Comparison of ENCODE assay signal across 16 cellular contexts in genomic region chr1:204449631-204450280, GRCh38. TPM values are rescaled to one million over a fixed set of nuclear protein-coding genes. Genes with fewer than 3 reads are reported as not detected.
A peak's percentile ranks its signal among the peaks of the same experiment; 100 is the strongest.
DNase-seq lines count a peak whose midpoint lies in the region; ATAC-seq, FAIRE-seq and TF ChIP-seq lines count a peak whose summit lies in the region.
"Had no signal": no experiment of that assay in that cellular context is flagged by ENCODE, and none has a peak within 500 bp of the region (broad histone marks: within the 10 kb centered on the region; RNA-seq: fewer than 3 reads in every experiment).

No MANE protein-coding gene starts in this region.

- WGBS in H1 (ENCODE audit: extremely low coverage in 1 of 2, insufficient coverage in 1 of 2, insufficient read length in 1 of 2, insufficient replicate concordance in 2 of 2, low coverage in 1 of 2, low lambda C conversion rate in 2 of 2, missing lambda C conversion rate in 1 of 2), 2 experiments = 86% methylated on average over 9 of the region's 9 CpGs; no CpG with 5 or more reads in 1 of the 2 experiments
- WGBS in mammary epithelial cell (ENCODE audit: low coverage, missing lambda C conversion rate) = 79% methylated on average over 8 of the region's 9 CpGs

- H2AK5ac ChIP-seq in H1 (ENCODE audit: low read depth, low read length) = no peak overlapping the region

- H3K9ac ChIP-seq in BLaER1 treated with 17β-estradiol and CSF1 and Interleukin-3, amounts not matched to agents 10 nM and 100 nM = no peak overlapping the region
- H3K9ac ChIP-seq in HCT116 (ENCODE audit: low read length) (no peak overlapping the region), H1 (replicated peaks in 1 of 4; ENCODE audit: extremely low read depth in 1 of 4, low read depth in 3 of 4, low read length in 3 of 4) (no peak overlapping the region), mammary epithelial cell (ENCODE audit: insufficient read depth, low read length) (no peak overlapping the region)

- H3K4me2 ChIP-seq in BLaER1 treated with 17β-estradiol and CSF1 and Interleukin-3, amounts not matched to agents 10 nM and 100 nM = peak overlapping the region; percentile 44 to 90 (median 81); a peak in 21 of 22 replicates
- H3K4me2 ChIP-seq in HCT116 (ENCODE audit: low read length) (peak overlapping the region; percentile 47; the same call in 1 of the 2 replicates), H1 (ENCODE audit: insufficient read depth in 1 of 2, low read depth in 2 of 2, low read length in 2 of 2) (no peak overlapping the region), mammary epithelial cell (ENCODE audit: insufficient read depth, low read depth, low read length) (no peak overlapping the region)

- no peak overlapping the region for H3K4ac ChIP-seq in H1 (replicated peaks; ENCODE audit: insufficient read length, low read depth, low read length)

- H2AFZ ChIP-seq in HCT116 (ENCODE audit: low read depth, low read length, poor library complexity, severe bottlenecking) (no peak overlapping the region), H1 (ENCODE audit: low read length) (no peak overlapping the region), mammary epithelial cell (ENCODE audit: low read depth, low read length) (no peak overlapping the region)

- intact Hi-C loops in HCT116 (cut with micrococcal nuclease) (loop anchor here (5.0 kb wide), 1 partner anchor 358 kb away; no protein-coding TSS in a partner anchor), gastrocnemius medialis (cut with DNase I; ENCODE audit: low total_unique reads) (no loop called here), mammary epithelial cell (cut with micrococcal nuclease) (loop anchor here (2.0 kb wide), 1 partner anchor 29 kb away; no protein-coding TSS in a partner anchor)

- 0 out of 2 replicates have a peak overlapping the region, but pooled peaks have one; percentile 33 for H2BK12ac ChIP-seq in H1 (ENCODE audit: low read depth, low read length)

- H3K27ac ChIP-seq in BLaER1 treated with 17β-estradiol and CSF1 and Interleukin-3, amounts not matched to agents 10 nM and 100 nM = peak overlapping the region in 8 of 11 experiments; percentile 26 to 74 (median 58); a peak in 12 of 22 replicates
- H3K27ac ChIP-seq in HCT116 (ENCODE audit: low read depth, low read length) = no peak overlapping the region
- H3K27ac ChIP-seq in H1 (ENCODE audit: low read depth, low read length) = no peak overlapping the region
- H3K27ac ChIP-seq in gastrocnemius medialis = peak overlapping the region; percentile 90 to 98 (median 94)
- no peak overlapping the region for H3K27ac ChIP-seq in mammary epithelial cell (ENCODE audit: insufficient read depth, low read depth, low read length)

- no peaks in the 10 kb centered on the region for H3K27me3 ChIP-seq in BLaER1 treated with 17β-estradiol and CSF1 and Interleukin-3, amounts not matched to agents 10 nM and 100 nM
- H3K27me3 ChIP-seq in HCT116 (ENCODE audit: insufficient read depth, low read length) (no peaks in the 10 kb centered on the region), H1 (replicated peaks in 1 of 4; ENCODE audit: control insufficient read depth in 3 of 4, extremely low read depth in 1 of 4, insufficient read depth in 3 of 4, low read length in 3 of 4) (no peaks in the 10 kb centered on the region), gastrocnemius medialis (no peaks in the 10 kb centered on the region), mammary epithelial cell (ENCODE audit: insufficient read depth, low read length) (no peaks in the 10 kb centered on the region)
- H3K27me3 ChIP-seq: esophagus muscularis mucosa, tibial nerve had no signal

- TF ChIP-seq EP300 in H1 (IDR thresholded peaks at IDR 0.05; ENCODE audit: borderline replicate concordance in 1 of 2, low read depth in 2 of 2, low read length in 2 of 2) = no peak

- no peaks in the 10 kb centered on the region for H3K9me2 ChIP-seq in HCT116 (ENCODE audit: insufficient read depth)

- H3K79me2 ChIP-seq in HCT116 (ENCODE audit: insufficient read depth, low read length) = no peaks in the 10 kb centered on the region
- H3K79me2 ChIP-seq in H1 (ENCODE audit: control insufficient read depth in 1 of 2, insufficient read depth in 2 of 2, low read length in 2 of 2) = no peaks in the 10 kb centered on the region
- H3K79me2 ChIP-seq in mammary epithelial cell (ENCODE audit: insufficient read depth, low read length) = no peaks in the 10 kb centered on the region

- BruUV-seq in HCT116 (replicated peaks; lab: Mats Ljungman, UMichigan) = TSS peak; percentile 31
- no TSS peak for BruUV-seq in mammary epithelial cell (replicated peaks; lab: Mats Ljungman, UMichigan)

- no peak overlapping the region for H4K5ac ChIP-seq in H1 (ENCODE audit: insufficient read length, low read depth, low read length)

- peak overlapping the region; percentile 15; the same call in 1 of the 2 replicates for H2BK20ac ChIP-seq in H1 (ENCODE audit: low read length)

- no peaks in the 10 kb centered on the region for H3K9me3 ChIP-seq in BLaER1 treated with 17β-estradiol and CSF1 and Interleukin-3, amounts not matched to agents 10 nM and 100 nM (replicated peaks in 1 of 11)
- no peaks in the 10 kb centered on the region for H3K9me3 ChIP-seq in HCT116 (ENCODE audit: control insufficient read depth in 1 of 2, insufficient read depth in 1 of 2, low read depth in 1 of 2, low read length in 2 of 2)
- H3K9me3 ChIP-seq in H1 (ENCODE audit: insufficient read depth in 2 of 2, low read depth in 1 of 2, low read length in 1 of 2) = no peaks in the 10 kb centered on the region; a peak in 1 of 4 replicates
- H3K9me3 ChIP-seq in gastrocnemius medialis = no peaks in the 10 kb centered on the region
- no peaks in the 10 kb centered on the region for H3K9me3 ChIP-seq in mammary epithelial cell (replicated peaks; ENCODE audit: insufficient read depth, low read length)
- H3K9me3 ChIP-seq: esophagus muscularis mucosa, tibial nerve had no signal

- dilution Hi-C loops in mammary epithelial cell (cut with HindIII; ENCODE audit: low sequenced_read_pairs) = loop anchor here (5.0 kb wide), 1 partner anchor 47 kb away; no protein-coding TSS in a partner anchor

- RAD21 ChIA-PET in HCT116 (lab: Charles Lee; ENCODE audit: low non-redundant PET in 1 of 2, low total read pairs in 2 of 2, uncharacterized antibody in 2 of 2, unreplicated experiment in 2 of 2) = no interaction called here

- H2BK15ac ChIP-seq in H1 (ENCODE audit: low read length) = no peak overlapping the region

- in situ Hi-C loops in gastrocnemius medialis (cut with MboI; ENCODE audit: low sequenced_read_pairs in 4 of 4) (loop anchor here in 3 of 4 donors (5.0 kb wide), 1 partner anchor 53 kb away; no protein-coding TSS in a partner anchor), mammary epithelial cell (cut with MboI; ENCODE audit: low sequenced_read_pairs in 2 of 2) (no loop called here)

- no peak overlapping the region for H2BK120ac ChIP-seq in H1 (replicated peaks; ENCODE audit: low read depth, low read length)

- DNase-seq in HCT116 (ENCODE audit: low read depth, low spot score) = no peak
- no peak for DNase-seq in H1 (ENCODE audit: low read depth in 1 of 2, low spot score in 2 of 2)
- peak in 1 of 2 donors; percentile 61 for DNase-seq in gastrocnemius medialis
- DNase-seq in glomerular visceral epithelial cell (ENCODE audit: extremely low spot score) = no peak
- DNase-seq in mammary epithelial cell = no peak
- DNase-seq: activated gamma-delta T cell; NCI-H1092 treated with DMSO at 0.1 percent for 48 hours; nephron progenitor cell; stimulated activated CD4-positive, alpha-beta T cell treated with anti-CD3 and anti-CD28 coated beads, Interleukin-1b, Interleukin-23, amount 100 ng/mL, for 48 hours had no signal

- ATAC-seq in HCT116 (no peak), gastrocnemius medialis (peak in 1 of 2 donors; percentile 6), GM18907 (IDR thresholded peaks at IDR 0.05; ENCODE audit: unreplicated experiment) (no peak), HG03159 (IDR thresholded peaks at IDR 0.05; ENCODE audit: unreplicated experiment) (no peak)

- H4K20me1 ChIP-seq in BLaER1 treated with 17β-estradiol and CSF1 and Interleukin-3, amounts not matched to agents 10 nM and 100 nM = peaks cover 0 to 6% (median 0%) of the 10 kb centered on the region in 11 experiments; a peak in 4 of 22 replicates
- no peaks in the 10 kb centered on the region for H4K20me1 ChIP-seq in HCT116 (ENCODE audit: insufficient read depth)
- peaks cover 0 to 2% of the 10 kb centered on the region in 2 experiments for H4K20me1 ChIP-seq in H1 (replicated peaks in 1 of 2; ENCODE audit: control insufficient read depth in 1 of 2, insufficient read depth in 2 of 2, low read length in 2 of 2)
- no peaks in the 10 kb centered on the region for H4K20me1 ChIP-seq in mammary epithelial cell (ENCODE audit: insufficient read depth, low read length)

- FAIRE-seq in H1 (lab: Jason Lieb, UNC) = no peak
- FAIRE-seq: astrocyte had no signal

- no peak overlapping the region for H3K23ac ChIP-seq in H1 (ENCODE audit: insufficient read length)

- H3K4me1 ChIP-seq in BLaER1 treated with 17β-estradiol and CSF1 and Interleukin-3, amounts not matched to agents 10 nM and 100 nM = peaks cover 71 to 93% (median 87%) of the 10 kb centered on the region in 10 experiments
- H3K4me1 ChIP-seq in HCT116 (ENCODE audit: control insufficient read depth in 1 of 2, insufficient read depth in 2 of 2, low read length in 2 of 2) = peaks cover 17 to 45% of the 10 kb centered on the region in 2 experiments
- peaks cover 6 to 25% (median 13%) of the 10 kb centered on the region in 4 experiments for H3K4me1 ChIP-seq in H1 (replicated peaks in 1 of 4; ENCODE audit: control insufficient read depth in 3 of 4, insufficient read depth in 4 of 4, low read length in 3 of 4)
- peaks cover 65 to 75% of the 10 kb centered on the region in 2 donors for H3K4me1 ChIP-seq in gastrocnemius medialis
- H3K4me1 ChIP-seq in mammary epithelial cell (ENCODE audit: insufficient read depth, low read length) = peaks cover 7% of the 10 kb centered on the region

- H3K79me1 ChIP-seq in H1 (ENCODE audit: low read depth, low read length) = no peaks in the 10 kb centered on the region

- no peak overlapping the region; the same call in 1 of the 2 replicates for H3K18ac ChIP-seq in H1 (ENCODE audit: extremely low read depth, low read length)

- TF ChIP-seq POLR2A in HCT116 (IDR thresholded peaks at IDR 0.05; ENCODE audit: borderline replicate concordance, extremely low read depth, insufficient read depth, insufficient read length) (no peak), H1 (IDR thresholded peaks at IDR 0.05; ENCODE audit: control extremely low read depth in 1 of 2, low read depth in 2 of 2, low read length in 2 of 2) (no peak), gastrocnemius medialis (IDR thresholded peaks at IDR 0.05) (no peak)

- H2BK5ac ChIP-seq in H1 (ENCODE audit: low read depth, low read length) = peak overlapping the region; percentile 66; the same call in 1 of the 2 replicates

- POLR2A ChIA-PET in HCT116 (lab: Charles Lee) (interaction anchor here (0.5 to 1.1 kb wide), 2 partner anchors 19 to 598 kb away, joined by 3 to 4 read pairs; no protein-coding TSS in a partner anchor), H1 (lab: Charles Lee; ENCODE audit: partially characterized antibody) (interaction anchor here (0.6 to 2.9 kb wide), 6 partner anchors 11 to 58 kb away, joined by 3 to 28 read pairs (median 4); partner anchors contain the start of gene PIK3C2B)

- no peak for TF ChIP-seq CTCF in HCT116 (IDR thresholded peaks at IDR 0.05 in 2 of 3, conservative IDR thresholded peaks at IDR 0.05 in 1 of 3; ENCODE audit: borderline replicate concordance in 1 of 3, insufficient read depth in 1 of 3, low read depth in 2 of 3, low read length in 2 of 3)
- no peak for TF ChIP-seq CTCF in H1 (IDR thresholded peaks at IDR 0.05; ENCODE audit: control extremely low read depth in 1 of 3, insufficient read depth in 1 of 3, low read depth in 1 of 3, low read length in 3 of 3)
- TF ChIP-seq CTCF in gastrocnemius medialis (IDR thresholded peaks at IDR 0.05 in 4 of 5, conservative IDR thresholded peaks at IDR 0.05 in 1 of 5) = no peak
- TF ChIP-seq CTCF in mammary epithelial cell (conservative IDR thresholded peaks at IDR 0.05 in 1 of 2, IDR thresholded peaks at IDR 0.05 in 1 of 2; ENCODE audit: extremely low read depth in 1 of 2, insufficient read depth in 1 of 2, low read depth in 1 of 2, low read length in 2 of 2) = no peak

- H3K56ac ChIP-seq in H1 (replicated peaks; ENCODE audit: insufficient read length, low read depth, low read length) = no peak overlapping the region

- no peaks in the 10 kb centered on the region for H3K23me2 ChIP-seq in H1 (ENCODE audit: low read depth, low read length)

- CTCF ChIA-PET in HCT116 (lab: Charles Lee) (interaction anchor here (1.3 to 1.5 kb wide), 3 partner anchors 19 to 53 kb away, joined by 3 to 4 read pairs (median 3); no protein-coding TSS in a partner anchor), H1 (lab: Charles Lee; ENCODE audit: partially characterized antibody) (interaction anchor here (0.7 to 47.3 kb wide), 8 partner anchors 8 to 357 kb away, joined by 3 to 2124 read pairs (median 4); partner anchors contain the start of genes MDM4 and PIK3C2B), mammary epithelial cell (lab: Charles Lee; ENCODE audit: low non-redundant PET) (no interaction called here)

- H3K14ac ChIP-seq in H1 (ENCODE audit: insufficient read length) = no peak overlapping the region

- no peak overlapping the region for H4K8ac ChIP-seq in H1 (ENCODE audit: extremely low read depth, insufficient read depth, low read length)

- TF ChIP-seq RAD21 in HCT116 (IDR thresholded peaks at IDR 0.05; ENCODE audit: low read depth) (no peak), H1 (IDR thresholded peaks at IDR 0.05 in 1 of 2, conservative IDR thresholded peaks at IDR 0.05 in 1 of 2; ENCODE audit: low read depth in 2 of 2, low read length in 2 of 2) (no peak)

- peaks cover 33 to 98% (median 85%) of the 10 kb centered on the region in 11 experiments for H3K36me3 ChIP-seq in BLaER1 treated with 17β-estradiol and CSF1 and Interleukin-3, amounts not matched to agents 10 nM and 100 nM
- H3K36me3 ChIP-seq in HCT116 (ENCODE audit: control insufficient read depth in 1 of 2, insufficient read depth in 2 of 2, low read length in 2 of 2) (no peaks in the 10 kb centered on the region), H1 (ENCODE audit: control insufficient read depth in 2 of 4, insufficient read depth in 4 of 4, low read length in 3 of 4) (peaks cover 0 to 2% (median 0%) of the 10 kb centered on the region in 4 experiments; a peak in 2 of 8 replicates), gastrocnemius medialis (no peaks in the 10 kb centered on the region), mammary epithelial cell (ENCODE audit: insufficient read depth, low read length) (no peaks in the 10 kb centered on the region)

- no peak overlapping the region for H3K4me3 ChIP-seq in BLaER1 treated with 17β-estradiol and CSF1 and Interleukin-3, amounts not matched to agents 10 nM and 100 nM
- no peak overlapping the region for H3K4me3 ChIP-seq in HCT116 (replicated peaks in 1 of 2; ENCODE audit: low read depth in 1 of 2, low read length in 2 of 2)
- no peak overlapping the region; a peak in 1 of 8 replicates for H3K4me3 ChIP-seq in H1 (ENCODE audit: extremely low read depth in 1 of 4, insufficient read depth in 2 of 4, low read depth in 3 of 4, low read length in 4 of 4)
- peak overlapping the region; percentile 20 to 45 (median 34) for H3K4me3 ChIP-seq in gastrocnemius medialis
- no peak overlapping the region for H3K4me3 ChIP-seq in mammary epithelial cell (replicated peaks in 1 of 3; ENCODE audit: insufficient read depth in 1 of 3, low read depth in 2 of 3, low read length in 3 of 3)
- H3K4me3 ChIP-seq: esophagus muscularis mucosa, K562, tibial nerve had no signal

- H4K91ac ChIP-seq in H1 (replicated peaks; ENCODE audit: insufficient read length, low read length) = peak overlapping the region; percentile 29

RNA-seq across cellular contexts. Expression of gene PPP1R15B, which starts 38.1 kb away (rescaled TPM):
- total RNA-seq in HCT116 (2021; ENCODE audit: unreplicated experiment) (69.3 TPM), gastrocnemius medialis (10 to 100 TPM; 23.8 to 33.0 (median 25.9) TPM), mammary epithelial cell (10 to 100 TPM; 33.4 to 37.5 TPM)
- 22.4 and 25.6 TPM in 2 replicates for polyA plus RNA-seq in HCT116 (2012)
- total RNA-seq in H1 (2021; fragmentation: NEBNext Ultra II Directional; extraction: Animal tissue kit (Norgen Biotek cat#: 25700)) = 70.1 and 72.2 TPM in 2 replicates
- polyA plus RNA-seq in H1 (2011; rRNA removed) (14.4 and 20.0 TPM in 2 replicates), mammary epithelial cell (20.1 TPM)
- polyA plus RNA-seq in H1 (2011; cell fraction: cytosol; rRNA removed) = 19.3 TPM
- polyA plus RNA-seq in H1 (2011; cell fraction: nucleus; rRNA removed) = 14.6 TPM
- 13.3 to 25.2 TPM (median 17.0 TPM) in 4 replicates for polyA plus RNA-seq in H1 (2012, experiment 1 of 2)
- 3.4 TPM for polyA plus RNA-seq in H1 (2012, experiment 2 of 2)
- 34.3 TPM for polyA plus RNA-seq in H1 (2013, experiment 1 of 2)
- 37.9 TPM for polyA plus RNA-seq in H1 (2013, experiment 2 of 2)
- polyA minus RNA-seq in H1 (2011; rRNA and poly(A)+ RNA removed) = 41.1 and 46.5 TPM in 2 replicates
- 37.1 TPM for polyA minus RNA-seq in H1 (2011; cell fraction: cytosol; rRNA and poly(A)+ RNA removed)
- 41.8 TPM for polyA minus RNA-seq in H1 (2011; cell fraction: nucleus; rRNA and poly(A)+ RNA removed)
- polyA minus RNA-seq in mammary epithelial cell = 41.7 TPM

RNA-seq across cellular contexts. Expression of gene PIK3C2B, which starts 44.8 kb away (rescaled TPM):
- total RNA-seq in HCT116 (2021; ENCODE audit: unreplicated experiment) = 17.4 TPM
- polyA plus RNA-seq in HCT116 (2012) = 6.9 and 8.9 TPM in 2 replicates
- 36.7 and 36.9 TPM in 2 replicates for total RNA-seq in H1 (2021; fragmentation: NEBNext Ultra II Directional; extraction: Animal tissue kit (Norgen Biotek cat#: 25700))
- polyA plus RNA-seq in H1 (2011; rRNA removed) = 20.4 and 26.0 TPM in 2 replicates
- polyA plus RNA-seq in H1 (2011; cell fraction: cytosol; rRNA removed) = 15.9 TPM
- polyA plus RNA-seq in H1 (2011; cell fraction: nucleus; rRNA removed) = 30.4 TPM
- polyA plus RNA-seq in H1 (2012, experiment 1 of 2) = 11.3 to 13.9 TPM (median 12.5 TPM) in 4 replicates
- 8.4 TPM for polyA plus RNA-seq in H1 (2012, experiment 2 of 2)
- polyA plus RNA-seq in H1 (2013, experiment 1 of 2) = 8.5 TPM
- 7.8 TPM for polyA plus RNA-seq in H1 (2013, experiment 2 of 2)
- polyA minus RNA-seq in H1 (2011; rRNA and poly(A)+ RNA removed) = 44.4 and 55.8 TPM in 2 replicates
- polyA minus RNA-seq in H1 (2011; cell fraction: cytosol; rRNA and poly(A)+ RNA removed) = 30.4 TPM
- 37.1 TPM for polyA minus RNA-seq in H1 (2011; cell fraction: nucleus; rRNA and poly(A)+ RNA removed)
- 1 to 10 TPM; 2.8 to 6.0 (median 3.8) TPM for total RNA-seq in gastrocnemius medialis
- total RNA-seq in mammary epithelial cell = 10 to 100 TPM in 1 of 2 donors, 1 to 10 TPM in 1; 7.5 to 14.5 TPM
- 6.0 TPM for polyA plus RNA-seq in mammary epithelial cell
- polyA minus RNA-seq in mammary epithelial cell = 9.3 TPM

Comparison
In these comparisons a context has a peak if more than half of its experiments do, and no peak if none do; other contexts are left out.
1. H3K27ac ChIP-seq: peak in BLaER1 treated with 17β-estradiol and CSF1 and Interleukin-3, amounts not matched to agents 10 nM and 100 nM (8 of 11) and gastrocnemius medialis (4 of 4); none in HCT116 (single experiment), H1 (single experiment) and mammary epithelial cell (single experiment).
2. H3K4me2 ChIP-seq: peak in BLaER1 treated with 17β-estradiol and CSF1 and Interleukin-3, amounts not matched to agents 10 nM and 100 nM (11 of 11) and HCT116 (single experiment); none in H1 (0 of 2) and mammary epithelial cell (single experiment).
3. H3K4me3 ChIP-seq: peak in gastrocnemius medialis (4 of 4); none in BLaER1 treated with 17β-estradiol and CSF1 and Interleukin-3, amounts not matched to agents 10 nM and 100 nM (0 of 10), HCT116 (0 of 2), H1 (0 of 4) and mammary epithelial cell (0 of 3).
4. in situ Hi-C loops: an anchor here in gastrocnemius medialis (5.0 kb wide); none called in mammary epithelial cell.